Comparison of ENCODE assay signal across 28 cellular contexts in genomic region chr10:95547197-95547596, GRCh38.
"Had no signal": no experiment of that assay in that cellular context is flagged by ENCODE, and none has a peak within 500 bp of the region (broad histone marks: within the 10 kb centered on the region; RNA-seq: fewer than 3 reads in every experiment).

No MANE protein-coding gene starts in this region.

- H3K4me1 ChIP-seq: foreskin keratinocyte had no signal

- DNase-seq: activated CD4-positive, alpha-beta T cell treated with anti-CD3 and anti-CD28 coated beads for 4 hours; activated CD4-positive, alpha-beta T cell treated with anti-CD3 and anti-CD28 coated beads, Interleukin-2, amount 50 U/mL, for 4 hours; activated naive CD4-positive, alpha-beta T cell treated with Interleukin-2 at 50 U/mL for 16 hours; activated T-cell treated with anti-CD3 and anti-CD28 coated beads for 4 hours; activated T-cell treated with anti-CD3 and anti-CD28 coated beads, Interleukin-2, amount 50 U/mL, for 72 hours; anterior cingulate cortex; cortex of kidney; effector memory CD8-positive, alpha-beta T cell; foreskin keratinocyte; hippocampal formation; immature natural killer cell; kidney; lower lobe of right lung; mesenchymal stem cell; naive B cell; nephron progenitor cell; pancreas; psoas muscle; right cardiac atrium; spleen; stimulated activated naive CD4-positive, alpha-beta T cell; SW 1271; T-helper 9 cell; testis; upper lobe of right lung had no signal

- H3K27ac ChIP-seq: cardiac muscle cell, foreskin keratinocyte, lower lobe of right lung, pancreas, psoas muscle, SK-N-MC, spleen, testis, upper lobe of right lung, VCaP had no signal

- H3K36me3 ChIP-seq: cardiac muscle cell, lower lobe of right lung, pancreas, spleen, upper lobe of right lung had no signal

- H3K4me3 ChIP-seq: cardiac muscle cell, lower lobe of right lung, pancreas, psoas muscle, SK-N-MC, spleen, testis, upper lobe of right lung had no signal

- H3K27me3 ChIP-seq: cardiac muscle cell, pancreas, spleen, testis, upper lobe of right lung had no signal

- ATAC-seq: activated T-cell treated with anti-CD3 and anti-CD28 coated beads, Interleukin-2, amount 50 U/mL, for 72 hours; effector memory CD8-positive, alpha-beta T cell; foreskin keratinocyte; lower lobe of right lung; pancreas; psoas muscle; right cardiac atrium; upper lobe of right lung had no signal

- H3K9me3 ChIP-seq: lower lobe of right lung, pancreas, psoas muscle, spleen, testis, upper lobe of right lung had no signal
